1 cellular context compared by ENCODE assay signal in the genomic region with DNA sequence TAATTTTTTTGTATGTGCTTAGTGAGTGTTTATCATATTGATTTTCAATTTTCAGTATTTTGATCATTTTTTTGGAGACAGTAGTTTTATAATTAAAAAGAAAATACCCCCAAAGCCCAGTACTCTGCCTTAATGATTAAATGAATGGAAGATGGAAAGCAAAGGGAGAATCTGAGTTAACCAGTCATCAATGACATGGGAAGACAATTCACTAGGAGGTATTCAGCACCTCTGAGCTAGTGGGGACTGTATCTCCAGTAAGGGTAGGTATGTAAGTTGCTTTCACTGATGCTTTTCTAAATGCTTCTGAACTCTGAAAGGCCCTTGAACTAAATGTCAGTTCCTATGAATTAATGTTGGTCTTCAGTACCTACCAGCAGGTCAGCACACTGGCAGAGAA.
TF ChIP-seq lines count a peak whose summit lies in the region.

No MANE protein-coding gene starts in this region.

TF ChIP-seq in IMR-90, 13 proteins besides CTCF, POLR2A, EP300 and RAD21:
- TF ChIP-seq MXI1 (IDR thresholded peaks at IDR 0.05; ENCODE audit: borderline replicate concordance, low read depth, low read length) (no peak), MAZ (IDR thresholded peaks at IDR 0.05; ENCODE audit: borderline replicate concordance, low read depth, low read length) (no peak), MAFK (IDR thresholded peaks at IDR 0.05; ENCODE audit: low read depth, low read length) (no peak), RFX5 (IDR thresholded peaks at IDR 0.05; ENCODE audit: low read depth, low read length) (no peak), NFE2L2 (IDR thresholded peaks at IDR 0.05; ENCODE audit: low read depth, low read length) (no peak), RCOR1 (IDR thresholded peaks at IDR 0.05; ENCODE audit: insufficient replicate concordance, low read length) (no peak), CHD1 (IDR thresholded peaks at IDR 0.05; ENCODE audit: low read depth, low read length) (no peak), FOS (IDR thresholded peaks at IDR 0.05; ENCODE audit: low read depth, low read length) (no peak), SMC3 (IDR thresholded peaks at IDR 0.05; ENCODE audit: low read depth, low read length) (no peak), CEBPB (IDR thresholded peaks at IDR 0.05; ENCODE audit: low read depth, low read length) (no peak), BHLHE40 (IDR thresholded peaks at IDR 0.05; ENCODE audit: low read depth, low read length) (no peak)
- TF ChIP-seq, protein P1, sequence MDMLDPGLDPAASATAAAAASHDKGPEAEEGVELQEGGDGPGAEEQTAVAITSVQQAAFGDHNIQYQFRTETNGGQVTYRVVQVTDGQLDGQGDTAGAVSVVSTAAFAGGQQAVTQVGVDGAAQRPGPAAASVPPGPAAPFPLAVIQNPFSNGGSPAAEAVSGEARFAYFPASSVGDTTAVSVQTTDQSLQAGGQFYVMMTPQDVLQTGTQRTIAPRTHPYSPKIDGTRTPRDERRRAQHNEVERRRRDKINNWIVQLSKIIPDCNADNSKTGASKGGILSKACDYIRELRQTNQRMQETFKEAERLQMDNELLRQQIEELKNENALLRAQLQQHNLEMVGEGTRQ (IDR thresholded peaks at IDR 0.05; ENCODE audit: low read depth, low read length), result no peak
- TF ChIP-seq, protein P2, sequence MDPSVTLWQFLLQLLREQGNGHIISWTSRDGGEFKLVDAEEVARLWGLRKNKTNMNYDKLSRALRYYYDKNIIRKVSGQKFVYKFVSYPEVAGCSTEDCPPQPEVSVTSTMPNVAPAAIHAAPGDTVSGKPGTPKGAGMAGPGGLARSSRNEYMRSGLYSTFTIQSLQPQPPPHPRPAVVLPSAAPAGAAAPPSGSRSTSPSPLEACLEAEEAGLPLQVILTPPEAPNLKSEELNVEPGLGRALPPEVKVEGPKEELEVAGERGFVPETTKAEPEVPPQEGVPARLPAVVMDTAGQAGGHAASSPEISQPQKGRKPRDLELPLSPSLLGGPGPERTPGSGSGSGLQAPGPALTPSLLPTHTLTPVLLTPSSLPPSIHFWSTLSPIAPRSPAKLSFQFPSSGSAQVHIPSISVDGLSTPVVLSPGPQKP (IDR thresholded peaks at IDR 0.05; ENCODE audit: borderline replicate concordance, low read depth, low read length), result no peak
